ENCODE assay signal across 18 cellular contexts in genomic region chr14:69464829-69465228, GRCh38. TPM values are rescaled to one million over a fixed set of nuclear protein-coding genes. Genes with fewer than 3 reads are reported as not detected.
DNase-seq lines count a peak whose midpoint lies in the region; ATAC-seq and TF ChIP-seq lines count a peak whose summit lies in the region.
"Had no signal": no experiment of that assay in that cellular context is flagged by ENCODE, and none has a peak within 500 bp of the region (broad histone marks: within the 10 kb centered on the region; RNA-seq: fewer than 3 reads in every experiment).

No MANE protein-coding gene starts in this region.

- no peaks in the 10 kb centered on the region for H3K36me3 ChIP-seq in CD4-positive, alpha-beta memory T cell (ENCODE audit: insufficient read depth, low read length)
- H3K36me3 ChIP-seq in sigmoid colon: peaks cover 0 to 9% (median 0%) of the 10 kb centered on the region in 4 donors

- peaks cover 16% of the 10 kb centered on the region for H3K4me1 Mint-ChIP-seq in Calu3 (ENCODE audit: low read depth, unreplicated experiment)
- H3K4me1 Mint-ChIP-seq in CD4-positive, alpha-beta memory T cell: no peaks in the 10 kb centered on the region

- TF ChIP-seq CTCF in Calu3 (IDR thresholded peaks at IDR 0.05; ENCODE audit: unreplicated experiment) (no peak), sigmoid colon (IDR thresholded peaks at IDR 0.05) (no peak)

- H3K9me3 Mint-ChIP-seq in Calu3 (ENCODE audit: low read depth, unreplicated experiment): no peaks in the 10 kb centered on the region
- H3K9me3 Mint-ChIP-seq in CD4-positive, alpha-beta memory T cell: no peaks in the 10 kb centered on the region
- H3K9me3 Mint-ChIP-seq: activated T-cell treated with anti-CD3 and anti-CD28 coated beads, Interleukin-2, amount 50 U/mL, for 72 hours had no signal

- H3K9me3 ChIP-seq in CD4-positive, alpha-beta memory T cell (ENCODE audit: control insufficient read depth in 1 of 2, low read length in 2 of 2): no peaks in the 10 kb centered on the region
- no peaks in the 10 kb centered on the region for H3K9me3 ChIP-seq in sigmoid colon
- H3K9me3 ChIP-seq: ascending aorta, stomach had no signal

- CTCF ChIA-PET in Calu3 (lab: Charles Lee): interaction anchor here (0.6 to 1.0 kb wide), 5 partner anchors 11 to 525 kb away, joined by 3 to 6 read pairs (median 4); no protein-coding TSS in a partner anchor
- CTCF ChIA-PET in CD4-positive, alpha-beta memory T cell (lab: Charles Lee; ENCODE audit: partially characterized antibody): interaction anchor here (0.7 to 1.3 kb wide), 2 partner anchors 222 to 429 kb away, joined by 3 read pairs; no protein-coding TSS in a partner anchor

- no peak overlapping the region for H3K27ac ChIP-seq in CD4-positive, alpha-beta memory T cell (ENCODE audit: low read depth, low read length)
- H3K27ac ChIP-seq in sigmoid colon: no peak overlapping the region
- H3K27ac ChIP-seq: ascending aorta, SK-N-MC, stomach had no signal

- 87 to 92% methylated on average over 6 of the region's 6 CpGs for WGBS in sigmoid colon, 2 donors

- POLR2A ChIA-PET in CD4-positive, alpha-beta memory T cell (lab: Charles Lee; ENCODE audit: partially characterized antibody): interaction anchor here (0.6 kb wide), 1 partner anchor 25 kb away, joined by 3 read pairs; no protein-coding TSS in a partner anchor

- H3K27me3 ChIP-seq in CD4-positive, alpha-beta memory T cell (ENCODE audit: insufficient read depth, low read length): no peaks in the 10 kb centered on the region
- no peaks in the 10 kb centered on the region for H3K27me3 ChIP-seq in sigmoid colon
- H3K27me3 ChIP-seq: ascending aorta, stomach had no signal

- intact Hi-C loops in Calu3 (cut with micrococcal nuclease; ENCODE audit: unreplicated experiment) (loop anchor here (1.0 to 5.0 kb wide), 3 partner anchors 87 to 338 kb away; partner anchors contain the start of gene GALNT16), sigmoid colon (cut with DNase I) (no loop called here)
- intact Hi-C loops in CD4-positive, alpha-beta memory T cell (cut with micrococcal nuclease): no loop called here

- no peak for TF ChIP-seq EP300 in sigmoid colon (IDR thresholded peaks at IDR 0.05)

- H3K27ac Mint-ChIP-seq in Calu3 (ENCODE audit: unreplicated experiment): peak overlapping the region; percentile 32
- H3K27ac Mint-ChIP-seq in CD4-positive, alpha-beta memory T cell: no peak overlapping the region
- H3K27ac Mint-ChIP-seq: activated T-cell treated with anti-CD3 and anti-CD28 coated beads, Interleukin-2, amount 50 U/mL, for 72 hours; progenitor cell of endocrine pancreas had no signal

- TF ChIP-seq POLR2A in sigmoid colon (IDR thresholded peaks at IDR 0.05): no peak

- BruUV-seq in Calu3 (replicated peaks; lab: Mats Ljungman, UMichigan): no TSS peak

- H3K4me1 ChIP-seq in CD4-positive, alpha-beta memory T cell (ENCODE audit: insufficient read depth, low read length): no peaks in the 10 kb centered on the region
- H3K4me1 ChIP-seq in sigmoid colon: no peaks in the 10 kb centered on the region
- H3K4me1 ChIP-seq: ascending aorta, stomach had no signal

- peak; percentile 72 for DNase-seq in Calu3
- peak; percentile 34 for DNase-seq in NCI-H460 (ENCODE audit: extremely low read depth, low read depth)
- DNase-seq in dermis blood vessel endothelial cell: peak; percentile 96
- peak; percentile 79 for DNase-seq in non-pigmented ciliary epithelial cell (ENCODE audit: low read depth)
- no peak for DNase-seq in NCI-H1436 (lab: John Stamatoyannopoulos, UW)
- DNase-seq in CD4-positive, alpha-beta memory T cell: no peak
- no peak for DNase-seq in sigmoid colon
- DNase-seq: activated CD4-positive, alpha-beta T cell treated with anti-CD3 and anti-CD28 coated beads for 1 hour; activated T-cell treated with anti-CD3 and anti-CD28 coated beads, Interleukin-2, amount 50 U/mL, for 72 hours; COR-L47; midbrain; NCI-H1417 treated with DMSO at 0.1 percent for 48 hours; NCI-H82; stomach had no signal

- H3K27me3 Mint-ChIP-seq in Calu3 (ENCODE audit: unreplicated experiment): no peaks in the 10 kb centered on the region
- H3K27me3 Mint-ChIP-seq in CD4-positive, alpha-beta memory T cell: no peaks in the 10 kb centered on the region
- H3K27me3 Mint-ChIP-seq: progenitor cell of endocrine pancreas had no signal

- H3K36me3 Mint-ChIP-seq in Calu3 (ENCODE audit: insufficient read depth, unreplicated experiment): no peaks in the 10 kb centered on the region
- H3K36me3 Mint-ChIP-seq in CD4-positive, alpha-beta memory T cell: peaks cover 10 to 12% of the 10 kb centered on the region in 2 donors

- no peak for ATAC-seq in HG03045 (IDR thresholded peaks at IDR 0.05; ENCODE audit: unreplicated experiment)
- ATAC-seq: activated T-cell treated with anti-CD3 and anti-CD28 coated beads, Interleukin-2, amount 50 U/mL, for 72 hours had no signal

- no peak overlapping the region for H3K4me3 ChIP-seq in CD4-positive, alpha-beta memory T cell (ENCODE audit: low read length in 2 of 2)
- no peak overlapping the region for H3K4me3 ChIP-seq in sigmoid colon
- H3K4me3 ChIP-seq: ascending aorta, SK-N-MC, stomach had no signal

- no peak overlapping the region for H3K4me3 Mint-ChIP-seq in Calu3 (ENCODE audit: low read depth, unreplicated experiment)
- H3K4me3 Mint-ChIP-seq in CD4-positive, alpha-beta memory T cell: no peak overlapping the region
- H3K4me3 Mint-ChIP-seq: activated T-cell treated with anti-CD3 and anti-CD28 coated beads, Interleukin-2, amount 50 U/mL, for 72 hours had no signal

RNA-seq across cellular contexts. Expression of gene PLEKHD1, which starts 19.7 kb away (rescaled TPM):
- total RNA-seq in Calu3 (2022): 0.56 and 0.73 TPM in 2 replicates
- not detected in 2 replicates for total RNA-seq in NCI-H460 (2014; rRNA removed; shearing (Covaris generic))
- polyA plus RNA-seq in NCI-H460 (2014; cell fraction: nucleus; rRNA removed): not detected in 2 replicates
- total RNA-seq in dermis blood vessel endothelial cell: under 0.01 TPM in 1 of 2 replicates, not detected in the other
- under 1 TPM; 0.30 to 0.32 TPM for total RNA-seq in CD4-positive, alpha-beta memory T cell
- under 1 TPM in 1 of 2 donors, not detected in 1; 0.13 TPM for polyA plus RNA-seq in CD4-positive, alpha-beta memory T cell
- total RNA-seq in sigmoid colon: under 1 TPM in 3 of 4 donors, not detected in 1; under 0.01 to 0.55 (median 0.16) TPM
- under 1 TPM in 2 of 3 donors, not detected in 1; under 0.01 to 0.06 TPM for polyA plus RNA-seq in sigmoid colon
- total RNA-seq: ascending aorta had no signal

Comparison
In these comparisons a context has a peak if more than half of its experiments do, and no peak if none do; other contexts are left out.
1. DNase-seq: peak in Calu3 (single experiment), NCI-H460 (single experiment), dermis blood vessel endothelial cell (single experiment) and non-pigmented ciliary epithelial cell (single experiment); none in NCI-H1436 (single experiment), CD4-positive, alpha-beta memory T cell (0 of 5) and sigmoid colon (single experiment).